In the genomic region with DNA sequence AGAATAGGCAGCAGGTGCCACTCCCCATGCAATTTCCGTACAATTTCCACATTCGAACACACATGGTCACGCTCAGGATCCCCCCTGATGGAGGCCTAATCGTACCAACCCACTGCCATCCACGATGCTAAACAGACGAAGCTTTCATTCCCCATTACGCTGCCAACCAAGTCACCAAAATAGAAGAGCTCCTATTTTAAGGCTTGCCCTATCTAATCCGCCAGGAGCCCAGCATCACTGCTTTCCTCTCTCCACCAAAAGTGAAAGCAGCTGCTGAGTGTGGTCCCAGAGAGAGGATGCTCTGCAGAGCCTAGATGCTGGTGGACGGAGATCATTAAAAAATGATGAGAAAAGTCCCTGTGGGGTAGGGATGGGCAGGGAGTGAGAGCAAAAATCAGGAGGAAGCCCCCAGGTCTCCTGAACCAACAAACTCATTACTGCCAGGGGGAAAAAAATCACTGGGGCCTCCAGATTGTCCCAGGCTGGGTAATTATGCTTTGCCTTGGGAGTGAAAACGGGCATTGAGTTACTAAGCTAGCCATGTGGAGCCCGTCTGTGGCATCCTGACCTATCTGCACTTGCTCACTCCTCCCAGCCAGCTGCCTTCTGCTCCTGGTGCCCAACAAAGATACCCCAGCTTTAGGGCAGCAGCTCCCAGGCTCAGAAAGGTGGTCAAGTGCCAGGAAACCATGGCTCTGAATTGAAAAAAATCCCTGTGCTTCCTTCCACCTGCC, we compare ENCODE assay signal across 1 cellular context.
TF ChIP-seq lines count a peak whose summit lies in the region.

No MANE protein-coding gene starts in this region.

TF ChIP-seq in SK-N-SH, 30 proteins besides CTCF, POLR2A, EP300 and RAD21 (continued from another document):
- TF ChIP-seq FOSL2 (IDR thresholded peaks at IDR 0.05; ENCODE audit: borderline replicate concordance, low read depth), result no peak
- no peak for TF ChIP-seq SMC3 (IDR thresholded peaks at IDR 0.05; ENCODE audit: low read depth, low read length)
- TF ChIP-seq RXRA (IDR thresholded peaks at IDR 0.05; ENCODE audit: borderline replicate concordance, low read depth), result no peak
- no peak for TF ChIP-seq NFIC (IDR thresholded peaks at IDR 0.05; ENCODE audit: borderline replicate concordance)
- TF ChIP-seq FOXJ3 (CRISPR knock-in tag; IDR thresholded peaks at IDR 0.05), result no peak
